Comparison of ENCODE assay signal across 8 cellular contexts in the genomic region with DNA sequence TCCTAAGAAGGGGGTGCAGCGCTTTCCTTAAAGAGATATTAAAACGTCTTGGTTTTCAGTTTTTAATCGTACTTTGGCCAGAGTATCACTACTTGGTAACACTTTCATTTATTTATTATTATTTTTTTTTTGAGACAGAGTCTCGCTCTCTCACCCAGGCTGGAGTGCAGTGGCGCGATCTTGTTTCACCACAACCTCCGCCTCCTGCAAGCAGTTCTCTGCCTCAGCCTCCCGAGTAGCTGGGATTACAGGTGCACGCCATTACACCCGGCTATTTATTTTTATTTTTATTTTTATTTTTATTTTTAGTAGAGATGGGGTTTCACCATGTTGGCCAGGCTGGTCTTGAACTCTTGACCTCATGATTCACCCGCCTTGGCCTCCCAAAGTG.
DNase-seq lines count a peak whose midpoint lies in the region; ATAC-seq, FAIRE-seq and TF ChIP-seq lines count a peak whose summit lies in the region.
"Not testable (repeated sequence)": the region's sequence is repeated elsewhere in the genome, so short reads cannot be mapped to it uniquely, and the experiment has no call there.

No MANE protein-coding gene starts in this region.

- H2AFZ ChIP-seq in SU-DHL-6 (ENCODE audit: low read depth, low read length, severe bottlenecking) (peak overlapping the region; percentile 96), astrocyte (ENCODE audit: low read depth, low read length) (peak overlapping the region; percentile 96)

- H3K36me3 ChIP-seq in BE2C; SU-DHL-6 (ENCODE audit: low read length); astrocyte (ENCODE audit: insufficient read depth, low read length): not testable (repeated sequence)

- not testable (repeated sequence) for FAIRE-seq in astrocyte (lab: Jason Lieb, UNC)

- not testable (repeated sequence) for H3K36me3 Mint-ChIP-seq in astrocyte (ENCODE audit: low read depth, unreplicated experiment); naive B cell; stimulated activated naive B cell treated with anti-CD40 and anti-IgM and Interleukin-4, amounts not matched to agents 10 μg/mL and 1 μg/mL and 100 μg/mL, for 72 hours

- not testable (repeated sequence) for DNase-seq in BE2C; astrocyte (ENCODE audit: low read depth); fibroblast of the aortic adventitia (ENCODE audit: low read depth); naive B cell; stimulated activated naive B cell treated with anti-CD40 and anti-IgM and Interleukin-4, amounts not matched to agents 10 μg/mL and 1 μg/mL and 100 μg/mL, for 72 hours

- H4K20me1 ChIP-seq in SU-DHL-6 (ENCODE audit: low read depth, low read length); astrocyte (ENCODE audit: insufficient read depth, low read length): not testable (repeated sequence)

- not testable (repeated sequence) for H3K27me3 ChIP-seq in BE2C; SU-DHL-6 (ENCODE audit: low read length); astrocyte (ENCODE audit: insufficient read depth, low read length)

- not testable (repeated sequence) for H3K9me2 ChIP-seq in SU-DHL-6 (replicated peaks; ENCODE audit: insufficient read depth, low read length)

- not testable (repeated sequence) for H3K79me2 ChIP-seq in SU-DHL-6 (ENCODE audit: insufficient read depth, low read length); astrocyte (ENCODE audit: insufficient read depth, low read length)

- H3K9ac ChIP-seq in SU-DHL-6 (ENCODE audit: low read length), result peak overlapping the region; percentile 46
- peak overlapping the region; percentile 67 for H3K9ac ChIP-seq in astrocyte (ENCODE audit: low read length)

- not testable (repeated sequence) for H3K27me3 Mint-ChIP-seq in astrocyte (ENCODE audit: low read depth, unreplicated experiment); naive B cell; stimulated activated naive B cell treated with anti-CD40 and anti-IgM and Interleukin-4, amounts not matched to agents 10 μg/mL and 1 μg/mL and 100 μg/mL, for 72 hours

- peak overlapping the region; percentile 85 for H3K4me2 ChIP-seq in SU-DHL-6 (ENCODE audit: low read depth, low read length, poor library complexity, severe bottlenecking)
- peak overlapping the region; percentile 88 for H3K4me2 ChIP-seq in astrocyte (ENCODE audit: low read length)

- H3K27ac Mint-ChIP-seq in astrocyte (ENCODE audit: unreplicated experiment) (peak overlapping the region; percentile 80), naive B cell (peak overlapping the region in 3 of 6 donors; percentile 43 to 81 (median 57))
- peak overlapping the region; percentile 73 for H3K27ac Mint-ChIP-seq in stimulated activated naive B cell treated with anti-CD40 and anti-IgM and Interleukin-4, amounts not matched to agents 10 μg/mL and 1 μg/mL and 100 μg/mL, for 72 hours

- not testable (repeated sequence) for H3F3A ChIP-seq in SU-DHL-6 (ENCODE audit: insufficient read depth)

- peak overlapping the region; percentile 54 for H3K4me3 ChIP-seq in BE2C (ENCODE audit: low read depth, low read length)
- peak overlapping the region; percentile 46 for H3K4me3 ChIP-seq in SU-DHL-6 (ENCODE audit: insufficient read depth, low read length, poor library complexity, severe bottlenecking)
- peak overlapping the region; percentile 61 for H3K4me3 ChIP-seq in astrocyte (ENCODE audit: insufficient read depth, low read depth, low read length)
- peak overlapping the region; percentile 65 for H3K4me3 ChIP-seq in fibroblast of the aortic adventitia (ENCODE audit: low read depth, low read length)

- ATAC-seq in GM21381 (IDR thresholded peaks at IDR 0.05; ENCODE audit: unreplicated experiment) (peak; percentile 21), HG03432 (IDR thresholded peaks at IDR 0.05; ENCODE audit: unreplicated experiment) (peak; percentile 20), naive B cell (ENCODE audit: low read depth in 2 of 2) (peak in 1 of 2 donors; percentile 9)
- ATAC-seq in stimulated activated naive B cell treated with anti-CD40 and anti-IgM and Interleukin-4, amounts not matched to agents 10 μg/mL and 1 μg/mL and 100 μg/mL, for 72 hours (replicated peaks), result peak; percentile 4 to 17

- H3K4me3 Mint-ChIP-seq in astrocyte (ENCODE audit: unreplicated experiment) (peak overlapping the region; percentile 72), naive B cell (peak overlapping the region; percentile 73 to 90 (median 82))
- H3K4me3 Mint-ChIP-seq in stimulated activated naive B cell treated with anti-CD40 and anti-IgM and Interleukin-4, amounts not matched to agents 10 μg/mL and 1 μg/mL and 100 μg/mL, for 72 hours, result peak overlapping the region; percentile 74 to 81

- not testable (repeated sequence) for TF ChIP-seq CTCF in BE2C (IDR thresholded peaks at IDR 0.05; ENCODE audit: low read depth, low read length); SU-DHL-6 (IDR thresholded peaks at IDR 0.05; ENCODE audit: insufficient read depth, low read length, poor library complexity, severe bottlenecking); astrocyte (IDR thresholded peaks at IDR 0.05; ENCODE audit: insufficient read depth, low read depth, low read length); fibroblast of the aortic adventitia (IDR thresholded peaks at IDR 0.05; ENCODE audit: insufficient read depth, low read length)

- not testable (repeated sequence) for H3K9me3 ChIP-seq in BE2C; SU-DHL-6 (ENCODE audit: insufficient read depth, low read length); astrocyte (ENCODE audit: insufficient read depth, low read depth, low read length)

- not testable (repeated sequence) for H3K4me1 Mint-ChIP-seq in astrocyte (ENCODE audit: low read depth, unreplicated experiment); naive B cell
- peaks cover 6 to 16% of the 10 kb centered on the region in 2 donors for H3K4me1 Mint-ChIP-seq in stimulated activated naive B cell treated with anti-CD40 and anti-IgM and Interleukin-4, amounts not matched to agents 10 μg/mL and 1 μg/mL and 100 μg/mL, for 72 hours

- H3K27ac ChIP-seq in SU-DHL-6 (ENCODE audit: low read depth, low read length); astrocyte (ENCODE audit: low read depth, low read length): not testable (repeated sequence)

- not testable (repeated sequence) for H3K4me1 ChIP-seq in BE2C; astrocyte (ENCODE audit: insufficient read depth, low read length)

- not testable (repeated sequence) for H3K9me3 Mint-ChIP-seq in astrocyte (ENCODE audit: unreplicated experiment); naive B cell; stimulated activated naive B cell treated with anti-CD40 and anti-IgM and Interleukin-4, amounts not matched to agents 10 μg/mL and 1 μg/mL and 100 μg/mL, for 72 hours
